ENCODE assay signal across 1 cellular context in the genomic region with DNA sequence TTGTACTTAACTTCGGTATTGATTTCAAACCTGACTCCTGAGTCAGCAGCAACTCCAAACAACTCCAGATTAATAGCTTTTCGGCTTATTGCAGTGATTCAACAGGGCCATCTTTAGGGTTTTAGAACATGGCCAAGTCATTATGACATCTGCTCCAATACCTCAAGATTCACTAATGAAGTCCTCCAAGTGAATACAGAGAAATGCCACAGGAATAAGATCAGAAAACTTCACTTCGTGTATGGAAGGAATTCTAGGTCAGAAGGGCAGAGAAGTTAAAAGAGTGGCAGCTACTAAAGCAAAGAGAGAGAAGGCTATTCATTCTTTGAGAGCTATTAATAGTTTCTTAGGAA.
TF ChIP-seq lines count a peak whose summit lies in the region.

No MANE protein-coding gene starts in this region.

TF ChIP-seq in HCT116, 20 proteins besides CTCF, POLR2A, EP300 and RAD21 (continued from another document):
- TF ChIP-seq, protein P1, sequence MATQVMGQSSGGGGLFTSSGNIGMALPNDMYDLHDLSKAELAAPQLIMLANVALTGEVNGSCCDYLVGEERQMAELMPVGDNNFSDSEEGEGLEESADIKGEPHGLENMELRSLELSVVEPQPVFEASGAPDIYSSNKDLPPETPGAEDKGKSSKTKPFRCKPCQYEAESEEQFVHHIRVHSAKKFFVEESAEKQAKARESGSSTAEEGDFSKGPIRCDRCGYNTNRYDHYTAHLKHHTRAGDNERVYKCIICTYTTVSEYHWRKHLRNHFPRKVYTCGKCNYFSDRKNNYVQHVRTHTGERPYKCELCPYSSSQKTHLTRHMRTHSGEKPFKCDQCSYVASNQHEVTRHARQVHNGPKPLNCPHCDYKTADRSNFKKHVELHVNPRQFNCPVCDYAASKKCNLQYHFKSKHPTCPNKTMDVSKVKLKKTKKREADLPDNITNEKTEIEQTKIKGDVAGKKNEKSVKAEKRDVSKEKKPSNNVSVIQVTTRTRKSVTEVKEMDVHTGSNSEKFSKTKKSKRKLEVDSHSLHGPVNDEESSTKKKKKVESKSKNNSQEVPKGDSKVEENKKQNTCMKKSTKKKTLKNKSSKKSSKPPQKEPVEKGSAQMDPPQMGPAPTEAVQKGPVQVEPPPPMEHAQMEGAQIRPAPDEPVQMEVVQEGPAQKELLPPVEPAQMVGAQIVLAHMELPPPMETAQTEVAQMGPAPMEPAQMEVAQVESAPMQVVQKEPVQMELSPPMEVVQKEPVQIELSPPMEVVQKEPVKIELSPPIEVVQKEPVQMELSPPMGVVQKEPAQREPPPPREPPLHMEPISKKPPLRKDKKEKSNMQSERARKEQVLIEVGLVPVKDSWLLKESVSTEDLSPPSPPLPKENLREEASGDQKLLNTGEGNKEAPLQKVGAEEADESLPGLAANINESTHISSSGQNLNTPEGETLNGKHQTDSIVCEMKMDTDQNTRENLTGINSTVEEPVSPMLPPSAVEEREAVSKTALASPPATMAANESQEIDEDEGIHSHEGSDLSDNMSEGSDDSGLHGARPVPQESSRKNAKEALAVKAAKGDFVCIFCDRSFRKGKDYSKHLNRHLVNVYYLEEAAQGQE (IDR thresholded peaks at IDR 0.05; ENCODE audit: low read depth): no peak
- no peak for TF ChIP-seq ZNF274 (IDR thresholded peaks at IDR 0.05; ENCODE audit: low read depth, low read length)
- TF ChIP-seq ATF3 (IDR thresholded peaks at IDR 0.05): no peak
- TF ChIP-seq TCF7L2 (IDR thresholded peaks at IDR 0.05; ENCODE audit: borderline replicate concordance, extremely low read depth, insufficient read depth, insufficient read length): no peak
- TF ChIP-seq MAX (IDR thresholded peaks at IDR 0.05): no peak
- TF ChIP-seq JUND (IDR thresholded peaks at IDR 0.05): no peak
